1 cellular context compared by ENCODE assay signal in the genomic region with DNA sequence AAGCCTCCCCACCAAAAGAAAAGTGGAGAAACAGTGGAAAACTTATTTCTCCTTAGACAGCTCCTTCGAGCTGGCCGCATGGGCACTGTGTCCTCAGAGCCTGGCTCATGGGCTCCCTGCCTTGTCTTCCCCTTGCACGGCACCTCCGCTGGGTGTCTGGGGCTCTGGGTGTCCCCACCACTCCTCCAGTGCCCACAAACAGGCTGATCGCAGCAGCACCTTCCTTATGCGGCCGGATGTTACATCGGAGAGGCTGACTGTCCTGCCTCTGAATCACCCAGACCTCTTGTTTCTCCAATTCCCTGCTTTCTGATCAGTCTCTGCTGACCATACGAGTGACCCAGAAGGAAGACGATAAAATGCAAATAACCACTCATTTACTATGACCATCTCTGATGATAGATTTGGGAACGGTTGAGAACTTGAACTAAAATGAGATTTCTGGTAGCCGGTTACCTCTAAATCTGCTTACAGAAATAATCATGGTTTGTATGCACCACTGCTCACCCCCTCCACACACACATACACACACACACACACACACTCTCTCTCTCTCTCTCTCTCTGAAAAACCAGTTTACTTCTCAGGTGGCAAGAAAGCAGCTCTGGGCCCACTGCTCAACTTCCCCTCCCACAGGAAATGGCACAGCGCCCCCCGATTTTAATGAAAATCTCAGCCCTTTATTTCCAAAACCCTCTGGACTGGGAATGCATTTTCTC.
TF ChIP-seq lines count a peak whose summit lies in the region.

No MANE protein-coding gene starts in this region.

TF ChIP-seq in WTC11, 78 proteins besides CTCF, POLR2A, EP300 and RAD21 (continued from another document):
- TF ChIP-seq, protein P1, sequence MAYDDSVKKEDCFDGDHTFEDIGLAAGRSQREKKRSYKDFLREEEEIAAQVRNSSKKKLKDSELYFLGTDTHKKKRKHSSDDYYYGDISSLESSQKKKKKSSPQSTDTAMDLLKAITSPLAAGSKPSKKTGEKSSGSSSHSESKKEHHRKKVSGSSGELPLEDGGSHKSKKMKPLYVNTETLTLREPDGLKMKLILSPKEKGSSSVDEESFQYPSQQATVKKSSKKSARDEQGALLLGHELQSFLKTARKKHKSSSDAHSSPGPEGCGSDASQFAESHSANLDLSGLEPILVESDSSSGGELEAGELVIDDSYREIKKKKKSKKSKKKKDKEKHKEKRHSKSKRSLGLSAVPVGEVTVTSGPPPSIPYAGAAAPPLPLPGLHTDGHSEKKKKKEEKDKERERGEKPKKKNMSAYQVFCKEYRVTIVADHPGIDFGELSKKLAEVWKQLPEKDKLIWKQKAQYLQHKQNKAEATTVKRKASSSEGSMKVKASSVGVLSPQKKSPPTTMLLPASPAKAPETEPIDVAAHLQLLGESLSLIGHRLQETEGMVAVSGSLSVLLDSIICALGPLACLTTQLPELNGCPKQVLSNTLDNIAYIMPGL (CRISPR knock-in tag; IDR thresholded peaks at IDR 0.05): no peak
- TF ChIP-seq, protein P2, sequence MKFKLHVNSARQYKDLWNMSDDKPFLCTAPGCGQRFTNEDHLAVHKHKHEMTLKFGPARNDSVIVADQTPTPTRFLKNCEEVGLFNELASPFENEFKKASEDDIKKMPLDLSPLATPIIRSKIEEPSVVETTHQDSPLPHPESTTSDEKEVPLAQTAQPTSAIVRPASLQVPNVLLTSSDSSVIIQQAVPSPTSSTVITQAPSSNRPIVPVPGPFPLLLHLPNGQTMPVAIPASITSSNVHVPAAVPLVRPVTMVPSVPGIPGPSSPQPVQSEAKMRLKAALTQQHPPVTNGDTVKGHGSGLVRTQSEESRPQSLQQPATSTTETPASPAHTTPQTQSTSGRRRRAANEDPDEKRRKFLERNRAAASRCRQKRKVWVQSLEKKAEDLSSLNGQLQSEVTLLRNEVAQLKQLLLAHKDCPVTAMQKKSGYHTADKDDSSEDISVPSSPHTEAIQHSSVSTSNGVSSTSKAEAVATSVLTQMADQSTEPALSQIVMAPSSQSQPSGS (CRISPR knock-in tag; IDR thresholded peaks at IDR 0.05; ENCODE audit: borderline replicate concordance, low read depth): no peak
- TF ChIP-seq MXD4 (CRISPR knock-in tag; IDR thresholded peaks at IDR 0.05; ENCODE audit: borderline replicate concordance) (no peak), FOXP1 (CRISPR knock-in tag; IDR thresholded peaks at IDR 0.05; ENCODE audit: borderline replicate concordance) (no peak), RORB (CRISPR knock-in tag; IDR thresholded peaks at IDR 0.05) (no peak), CREM (CRISPR knock-in tag; IDR thresholded peaks at IDR 0.05) (no peak), ZNF671 (CRISPR knock-in tag; IDR thresholded peaks at IDR 0.05) (no peak)
- TF ChIP-seq, protein P3, sequence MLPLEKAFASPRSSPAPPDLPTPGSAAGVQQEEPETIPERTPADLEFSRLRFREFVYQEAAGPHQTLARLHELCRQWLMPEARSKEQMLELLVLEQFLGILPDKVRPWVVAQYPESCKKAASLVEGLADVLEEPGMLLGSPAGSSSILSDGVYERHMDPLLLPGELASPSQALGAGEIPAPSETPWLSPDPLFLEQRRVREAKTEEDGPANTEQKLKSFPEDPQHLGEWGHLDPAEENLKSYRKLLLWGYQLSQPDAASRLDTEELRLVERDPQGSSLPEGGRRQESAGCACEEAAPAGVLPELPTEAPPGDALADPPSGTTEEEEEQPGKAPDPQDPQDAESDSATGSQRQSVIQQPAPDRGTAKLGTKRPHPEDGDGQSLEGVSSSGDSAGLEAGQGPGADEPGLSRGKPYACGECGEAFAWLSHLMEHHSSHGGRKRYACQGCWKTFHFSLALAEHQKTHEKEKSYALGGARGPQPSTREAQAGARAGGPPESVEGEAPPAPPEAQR (CRISPR knock-in tag; IDR thresholded peaks at IDR 0.05): no peak
